In genomic region chr12:30706476-30706875, GRCh38 we compare ENCODE assay signal across 33 cellular contexts. TPM values are rescaled to one million over a fixed set of nuclear protein-coding genes. Genes with fewer than 3 reads are reported as not detected.
A peak's percentile ranks its signal among the peaks of the same experiment; 100 is the strongest.
DNase-seq lines count a peak whose midpoint lies in the region; ATAC-seq, FAIRE-seq and TF ChIP-seq lines count a peak whose summit lies in the region.
"Had no signal": no experiment of that assay in that cellular context is flagged by ENCODE, and none has a peak within 500 bp of the region (broad histone marks: within the 10 kb centered on the region; RNA-seq: fewer than 3 reads in every experiment).

No MANE protein-coding gene starts in this region.

- H3K27me3 ChIP-seq in GM23338 (ENCODE audit: insufficient read depth) (no peaks in the 10 kb centered on the region), pancreas (no peaks in the 10 kb centered on the region), heart right ventricle (no peaks in the 10 kb centered on the region)
- H3K27me3 ChIP-seq: BLaER1, esophagus squamous epithelium, foreskin keratinocyte, heart left ventricle, stomach, tibial nerve had no signal

- 90 to 92% methylated on average over 2 of the region's 2 CpGs for WGBS in pancreas, 2 donors
- 94 to 95% methylated on average over 2 of the region's 2 CpGs for WGBS in heart right ventricle, 2 donors

- no peaks in the 10 kb centered on the region for H4K20me1 ChIP-seq in GM23338 (replicated peaks; ENCODE audit: insufficient read depth)
- H4K20me1 ChIP-seq: BLaER1 had no signal

- H3K79me2 ChIP-seq in GM23338 (replicated peaks; ENCODE audit: insufficient read depth) = no peaks in the 10 kb centered on the region

- H3K36me3 ChIP-seq in GM23338 (ENCODE audit: insufficient read depth) (peaks cover 15% of the 10 kb centered on the region; the same call in 1 of the 2 replicates), SK-N-MC (ENCODE audit: insufficient read depth, low read length) (peaks cover 28% of the 10 kb centered on the region), pancreas (peaks cover 0 to 7% (median 0%) of the 10 kb centered on the region in 3 donors), heart right ventricle (peaks cover 0 to 41% (median 16%) of the 10 kb centered on the region in 9 donors)

- TF ChIP-seq CTCF in GM23338 (conservative IDR thresholded peaks at IDR 0.05; ENCODE audit: low read depth in 2 of 2) (no peak), pancreas (IDR thresholded peaks at IDR 0.05) (no peak), heart right ventricle (IDR thresholded peaks at IDR 0.05) (no peak)

- no peaks in the 10 kb centered on the region for H3K9me2 ChIP-seq in GM23338 (ENCODE audit: insufficient read depth)

- peak; percentile 5 for FAIRE-seq in pancreas (lab: Jason Lieb, UNC)
- FAIRE-seq: bronchial epithelial cell had no signal

- no peaks in the 10 kb centered on the region for H3K9me3 ChIP-seq in SK-N-MC (ENCODE audit: low read depth, low read length)
- H3K9me3 ChIP-seq in pancreas = no peaks in the 10 kb centered on the region
- no peaks in the 10 kb centered on the region for H3K9me3 ChIP-seq in heart right ventricle
- H3K9me3 ChIP-seq: BLaER1, esophagus squamous epithelium, heart left ventricle, stomach, tibial nerve had no signal

- H3K4me3 Mint-ChIP-seq in GM23338 = no peak overlapping the region
- H3K4me3 Mint-ChIP-seq: activated CD4-positive, alpha-beta T cell treated with anti-CD3 and anti-CD28 coated beads, Interleukin-2, amount 10 ng/mL, durations not matched to agents 24 days and 14 days; activated naive CD8-positive, alpha-beta T cell; HFFc6; natural killer cell treated with Interleukin-12 subunit alpha and Interleukin-12 subunit beta and Interleukin-15 and Interleukin-18, amount 100 ng/mL, for 72 hours; T-cell; WTC11 had no signal

- no peaks in the 10 kb centered on the region for H3K9me3 Mint-ChIP-seq in GM23338
- H3K9me3 Mint-ChIP-seq: activated CD4-positive, alpha-beta T cell treated with anti-CD3 and anti-CD28 coated beads, Interleukin-2, amount 10 ng/mL, durations not matched to agents 24 days and 14 days; HFFc6; natural killer cell treated with Interleukin-12 subunit alpha and Interleukin-12 subunit beta and Interleukin-15 and Interleukin-18, amount 100 ng/mL, for 72 hours; T-cell had no signal

- intact Hi-C loops in pancreas (cut with DNase I) (no loop called here), heart right ventricle (cut with DNase I) (no loop called here)

- peaks cover 2% of the 10 kb centered on the region for H3K27me3 Mint-ChIP-seq in GM23338 (ENCODE audit: insufficient read depth, low read depth, poor library complexity)
- H3K27me3 Mint-ChIP-seq: activated CD4-positive, alpha-beta T cell treated with anti-CD3 and anti-CD28 coated beads, Interleukin-2, amount 10 ng/mL, durations not matched to agents 24 days and 14 days; activated naive CD8-positive, alpha-beta T cell; natural killer cell treated with Interleukin-12 subunit alpha and Interleukin-12 subunit beta and Interleukin-15 and Interleukin-18, amount 100 ng/mL, for 72 hours; T-cell had no signal

- no peaks in the 10 kb centered on the region for H3K4me1 ChIP-seq in GM23338 (ENCODE audit: insufficient read depth)
- H3K4me1 ChIP-seq in pancreas = no peaks in the 10 kb centered on the region
- H3K4me1 ChIP-seq in heart right ventricle = no peaks in the 10 kb centered on the region
- H3K4me1 ChIP-seq: BLaER1, foreskin keratinocyte, heart left ventricle, tibial nerve had no signal

- H3K4me1 Mint-ChIP-seq in GM23338 = peaks cover 8% of the 10 kb centered on the region; the same call in 1 of the 3 replicates
- H3K4me1 Mint-ChIP-seq: activated CD4-positive, alpha-beta T cell treated with anti-CD3 and anti-CD28 coated beads, Interleukin-2, amount 10 ng/mL, durations not matched to agents 24 days and 14 days; T-cell; WTC11 had no signal

- ATAC-seq in GM23338 = no peak
- ATAC-seq in pancreas = no peak
- no peak for ATAC-seq in heart right ventricle
- ATAC-seq in GM19467 (IDR thresholded peaks at IDR 0.05; ENCODE audit: unreplicated experiment) = no peak
- ATAC-seq: foreskin keratinocyte; heart left ventricle; natural killer cell treated with Interleukin-12 subunit alpha and Interleukin-12 subunit beta and Interleukin-15 and Interleukin-18, amount 100 ng/mL, for 72 hours; T-cell; WTC11 had no signal

- H3K4me3 ChIP-seq in GM23338 (no peak overlapping the region), SK-N-MC (no peak overlapping the region), pancreas (no peak overlapping the region), heart right ventricle (no peak overlapping the region)
- H3K4me3 ChIP-seq: BLaER1, coronary artery, esophagus squamous epithelium, heart left ventricle, lung, stomach, tibial nerve had no signal

- no peak overlapping the region for H3K4me2 ChIP-seq in GM23338
- H3K4me2 ChIP-seq: BLaER1 had no signal

- H3F3A ChIP-seq in GM23338 (replicated peaks; ENCODE audit: low read depth) = no peaks in the 10 kb centered on the region

- DNase-seq in GM23338 (ENCODE audit: low spot score) = no peak
- peak; percentile 31 for DNase-seq in NCI-H2081 treated with DMSO at 0.1 percent for 48 hours (lab: John Stamatoyannopoulos, UW)
- no peak for DNase-seq in SK-N-MC (ENCODE audit: low read depth, low spot score)
- DNase-seq in pancreas = no peak
- DNase-seq in superior temporal gyrus (ENCODE audit: extremely low spot score) = no peak
- no peak for DNase-seq in heart right ventricle
- DNase-seq: activated CD4-positive, alpha-beta T cell treated with anti-CD3 and anti-CD28 coated beads, Interleukin-2, amount 10 ng/mL, durations not matched to agents 24 days and 14 days; activated effector memory CD4-positive, alpha-beta T cell treated with anti-CD3 and anti-CD28 coated beads, Interleukin-2, amount 50 U/mL, for 16 hours; activated T-cell treated with anti-CD3 and anti-CD28 coated beads, Interleukin-2, amount 50 U/mL, for 1 hour; DMS79 treated with DMSO at 0.1 percent for 48 hours; esophagus squamous epithelium; foreskin keratinocyte; GF-D8; heart left ventricle; HFFc6; Karpas-422; NCI-H1436 treated with DMSO at 0.1 percent for 48 hours; NCI-H2171 treated with DMSO at 0.1 percent for 48 hours; NCI-H526; occipital lobe; RPMI8226; stimulated activated CD4-positive, alpha-beta T cell treated with anti-CD3 and anti-CD28 coated beads, Interleukin-4, amount 100 ng/mL, for 1 hour; stomach; T-cell had no signal

- 0 out of 2 replicates have a peak overlapping the region, but pooled peaks have one; percentile 36 for H3K27ac ChIP-seq in GM23338 (ENCODE audit: low read depth)
- H3K27ac ChIP-seq in SK-N-MC = peak overlapping the region; percentile 73; the same call in 1 of the 2 replicates
- no peak overlapping the region for H3K27ac ChIP-seq in pancreas
- no peak overlapping the region for H3K27ac ChIP-seq in heart right ventricle
- H3K27ac ChIP-seq: BLaER1, coronary artery, esophagus squamous epithelium, foreskin keratinocyte, heart left ventricle, stomach, tibial nerve had no signal

- no peak overlapping the region for H3K9ac ChIP-seq in SK-N-MC (ENCODE audit: insufficient read length)
- H3K9ac ChIP-seq: BLaER1 had no signal

- no peak overlapping the region for H2AFZ ChIP-seq in GM23338

- H3K36me3 Mint-ChIP-seq in GM23338 (ENCODE audit: low read depth) = peaks cover 39% of the 10 kb centered on the region

- no peak overlapping the region for H3K27ac Mint-ChIP-seq in GM23338
- H3K27ac Mint-ChIP-seq: activated CD4-positive, alpha-beta T cell treated with anti-CD3 and anti-CD28 coated beads, Interleukin-2, amount 10 ng/mL, durations not matched to agents 24 days and 14 days; activated naive CD8-positive, alpha-beta T cell; HFFc6; natural killer cell treated with Interleukin-12 subunit alpha and Interleukin-12 subunit beta and Interleukin-15 and Interleukin-18, amount 100 ng/mL, for 72 hours; T-cell; WTC11 had no signal

TF ChIP-seq in GM23338, 12 proteins besides CTCF, POLR2A, EP300 and RAD21 (continues in another document):
- no peak for TF ChIP-seq NANOG (IDR thresholded peaks at IDR 0.05; ENCODE audit: borderline replicate concordance)
- no peak for TF ChIP-seq POLR2AphosphoS5 (IDR thresholded peaks at IDR 0.05; ENCODE audit: low read depth)
- no peak for TF ChIP-seq ZNF114 (CRISPR knock-in tag; IDR thresholded peaks at IDR 0.05)
- TF ChIP-seq CREB1 (CRISPR knock-in tag; IDR thresholded peaks at IDR 0.05; ENCODE audit: low read depth) = no peak
- TF ChIP-seq EZH2 (IDR thresholded peaks at IDR 0.05; ENCODE audit: low read depth, unreplicated experiment) = no peak
- no peak for TF ChIP-seq JUNB (IDR thresholded peaks at IDR 0.05; ENCODE audit: unreplicated experiment)
- TF ChIP-seq, protein P1, sequence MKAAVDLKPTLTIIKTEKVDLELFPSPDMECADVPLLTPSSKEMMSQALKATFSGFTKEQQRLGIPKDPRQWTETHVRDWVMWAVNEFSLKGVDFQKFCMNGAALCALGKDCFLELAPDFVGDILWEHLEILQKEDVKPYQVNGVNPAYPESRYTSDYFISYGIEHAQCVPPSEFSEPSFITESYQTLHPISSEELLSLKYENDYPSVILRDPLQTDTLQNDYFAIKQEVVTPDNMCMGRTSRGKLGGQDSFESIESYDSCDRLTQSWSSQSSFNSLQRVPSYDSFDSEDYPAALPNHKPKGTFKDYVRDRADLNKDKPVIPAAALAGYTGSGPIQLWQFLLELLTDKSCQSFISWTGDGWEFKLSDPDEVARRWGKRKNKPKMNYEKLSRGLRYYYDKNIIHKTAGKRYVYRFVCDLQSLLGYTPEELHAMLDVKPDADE (IDR thresholded peaks at IDR 0.05) = no peak
- TF ChIP-seq ZNF331 (CRISPR knock-in tag; IDR thresholded peaks at IDR 0.05; ENCODE audit: low read depth) = no peak
- TF ChIP-seq STAT1 (IDR thresholded peaks at IDR 0.05; ENCODE audit: unreplicated experiment) = no peak

RNA-seq across cellular contexts. Expression of gene IPO8, which starts 10.8 kb away (rescaled TPM):
- 53.6 and 58.2 TPM in 2 replicates for total RNA-seq in GM23338 (2014; rRNA removed; shearing (Covaris generic))
- polyA plus RNA-seq in GM23338 (2016; fragmentation: Nextera tagmentation; extraction: Ambion mirVana) (11.2 and 13.4 TPM in 2 replicates), pancreas (10 to 100 TPM in 1 of 2 donors, 1 to 10 TPM in 1; 6.1 to 11.0 TPM), heart right ventricle (1 to 10 TPM; 7.3 to 9.6 TPM)
- total RNA-seq in pancreas (10 to 100 TPM; 20.8 to 41.4 (median 27.3) TPM), heart right ventricle (10 to 100 TPM; 20.8 to 30.7 (median 24.8) TPM)

RNA-seq across cellular contexts. Expression of gene CAPRIN2, which starts 48.3 kb away (rescaled TPM):
- total RNA-seq in GM23338 (2014; rRNA removed; shearing (Covaris generic)) = 36.7 and 41.3 TPM in 2 replicates
- 28.4 and 36.5 TPM in 2 replicates for polyA plus RNA-seq in GM23338 (2016; fragmentation: Nextera tagmentation; extraction: Ambion mirVana)
- 10 to 100 TPM in 2 of 6 donors, 1 to 10 TPM in 4; 5.7 to 20.8 (median 9.1) TPM for total RNA-seq in pancreas
- 10 to 100 TPM; 20.3 to 25.6 TPM for polyA plus RNA-seq in pancreas
- total RNA-seq in heart right ventricle = 10 to 100 TPM; 22.2 to 33.0 (median 28.9) TPM
- polyA plus RNA-seq in heart right ventricle = 10 to 100 TPM; 10.4 to 20.6 TPM

Comparison
In these comparisons a context has a peak if more than half of its experiments do, and no peak if none do; other contexts are left out.
1. H3K27ac ChIP-seq: peak in GM23338 (single experiment) and SK-N-MC (single experiment); none in pancreas (0 of 4) and heart right ventricle (0 of 10).